Comparison of ENCODE assay signal across 8 cellular contexts in genomic region chr9:128946544-128946943, GRCh38. TPM values are rescaled to one million over a fixed set of nuclear protein-coding genes. Genes with fewer than 3 reads are reported as not detected.
DNase-seq lines count a peak whose midpoint lies in the region; ATAC-seq, FAIRE-seq and TF ChIP-seq lines count a peak whose summit lies in the region.

No MANE protein-coding gene starts in this region.

- H3K36me3 ChIP-seq in astrocyte (ENCODE audit: insufficient read depth, low read length), result peaks cover 6% of the 10 kb centered on the region
- peaks cover 1 to 11% (median 6%) of the 10 kb centered on the region in 4 donors for H3K36me3 ChIP-seq in liver (ENCODE audit: control insufficient read depth in 4 of 4, insufficient read depth in 3 of 4, low read depth in 1 of 4, low read length in 3 of 4)
- H3K36me3 ChIP-seq in thymus (ENCODE audit: control insufficient read depth, insufficient read depth), result peaks cover 6% of the 10 kb centered on the region

- H3K4me3 Mint-ChIP-seq in activated T-cell treated with anti-CD3 and anti-CD28 coated beads, Interleukin-2, amount 50 U/mL, for 24 hours, result peak overlapping the region; percentile 99
- peak overlapping the region; percentile 94 for H3K4me3 Mint-ChIP-seq in astrocyte (ENCODE audit: unreplicated experiment)

- peak overlapping the region; percentile 97 for H3K9ac ChIP-seq in astrocyte (ENCODE audit: low read length)
- no peak overlapping the region for H3K9ac ChIP-seq in liver (ENCODE audit: low read depth in 1 of 2, low read length in 2 of 2)

- H3K4me3 ChIP-seq in astrocyte (ENCODE audit: insufficient read depth, low read depth, low read length) (peak overlapping the region; percentile 86), liver (ENCODE audit: low read depth in 1 of 3, low read length in 3 of 3) (peak overlapping the region in 2 of 3 donors; percentile 61 to 78), thymus (ENCODE audit: low read length) (peak overlapping the region; percentile 82)

- H3K36me3 Mint-ChIP-seq in activated T-cell treated with anti-CD3 and anti-CD28 coated beads, Interleukin-2, amount 50 U/mL, for 24 hours (ENCODE audit: low read depth), result peaks cover 66% of the 10 kb centered on the region
- peaks cover 12% of the 10 kb centered on the region for H3K36me3 Mint-ChIP-seq in astrocyte (ENCODE audit: low read depth, unreplicated experiment)

- no peak for TF ChIP-seq CTCF in astrocyte (IDR thresholded peaks at IDR 0.05; ENCODE audit: insufficient read depth, low read depth, low read length)
- TF ChIP-seq CTCF in liver (IDR thresholded peaks at IDR 0.05; ENCODE audit: low read depth, low read length, missing input control), result no peak

- H3K27me3 Mint-ChIP-seq in activated T-cell treated with anti-CD3 and anti-CD28 coated beads, Interleukin-2, amount 50 U/mL, for 24 hours, result no peaks in the 10 kb centered on the region
- H3K27me3 Mint-ChIP-seq in astrocyte (ENCODE audit: low read depth, unreplicated experiment), result no peaks in the 10 kb centered on the region

- DNase-seq in activated T-cell treated with anti-CD3 and anti-CD28 coated beads, Interleukin-2, amount 50 U/mL, for 24 hours, result no peak
- no peak for DNase-seq in activated T-cell treated with anti-CD3 and anti-CD28 coated beads, Interleukin-2, amount 50 U/mL, for 48 hours
- DNase-seq in astrocyte (ENCODE audit: low read depth) (no peak), GM12892 (ENCODE audit: insufficient read length) (no peak)

- TF ChIP-seq RAD21 in liver (IDR thresholded peaks at IDR 0.05), result no peak

- H3K9me3 ChIP-seq in astrocyte (ENCODE audit: insufficient read depth, low read depth, low read length) (no peaks in the 10 kb centered on the region), liver (ENCODE audit: control insufficient read depth in 4 of 4, low read length in 3 of 4) (no peaks in the 10 kb centered on the region), thymus (ENCODE audit: control insufficient read depth) (no peaks in the 10 kb centered on the region)

- peak overlapping the region; percentile 90 for H3K27ac ChIP-seq in astrocyte (ENCODE audit: low read depth, low read length)
- peak overlapping the region in 1 of 2 donors; percentile 90 for H3K27ac ChIP-seq in liver (ENCODE audit: low read depth in 1 of 2, low read length in 2 of 2)
- H3K27ac ChIP-seq in thymus (ENCODE audit: low read depth), result no peak overlapping the region

- peak overlapping the region; percentile 97 for H3K4me2 ChIP-seq in astrocyte (ENCODE audit: low read length)

- 73% methylated on average over 9 of the region's 9 CpGs for WGBS in liver
- WGBS in thymus, result 91% methylated on average over 9 of the region's 9 CpGs

- TF ChIP-seq POLR2A in GM12892 (IDR thresholded peaks at IDR 0.05; ENCODE audit: low read depth, low read length), result no peak

- ATAC-seq in GM19397 (IDR thresholded peaks at IDR 0.05; ENCODE audit: unreplicated experiment) (no peak), GM19395 (IDR thresholded peaks at IDR 0.05; ENCODE audit: unreplicated experiment) (no peak)

- H3K4me1 ChIP-seq in astrocyte (ENCODE audit: insufficient read depth, low read length), result peaks cover 11% of the 10 kb centered on the region
- peaks cover 6 to 21% (median 16%) of the 10 kb centered on the region in 4 donors for H3K4me1 ChIP-seq in liver (ENCODE audit: control insufficient read depth in 4 of 4, insufficient read depth in 4 of 4, low read length in 3 of 4)
- peaks cover 3% of the 10 kb centered on the region for H3K4me1 ChIP-seq in thymus (ENCODE audit: control insufficient read depth, insufficient read depth, low read length)

- peaks cover 26% of the 10 kb centered on the region for H3K4me1 Mint-ChIP-seq in activated T-cell treated with anti-CD3 and anti-CD28 coated beads, Interleukin-2, amount 50 U/mL, for 24 hours (ENCODE audit: low read depth)
- H3K4me1 Mint-ChIP-seq in astrocyte (ENCODE audit: low read depth, unreplicated experiment), result peaks cover 6% of the 10 kb centered on the region

- peaks cover 11% of the 10 kb centered on the region for H4K20me1 ChIP-seq in astrocyte (ENCODE audit: insufficient read depth, low read length)

- H3K9me3 Mint-ChIP-seq in activated T-cell treated with anti-CD3 and anti-CD28 coated beads, Interleukin-2, amount 50 U/mL, for 24 hours, result no peaks in the 10 kb centered on the region
- H3K9me3 Mint-ChIP-seq in astrocyte (ENCODE audit: unreplicated experiment), result no peaks in the 10 kb centered on the region

- peak overlapping the region; percentile 100 for H3K27ac Mint-ChIP-seq in activated T-cell treated with anti-CD3 and anti-CD28 coated beads, Interleukin-2, amount 50 U/mL, for 24 hours
- no peak overlapping the region for H3K27ac Mint-ChIP-seq in astrocyte (ENCODE audit: unreplicated experiment)

- H3K27me3 ChIP-seq in astrocyte (ENCODE audit: insufficient read depth, low read length) (no peaks in the 10 kb centered on the region), liver (ENCODE audit: control insufficient read depth in 4 of 4, insufficient read depth in 4 of 4, low read length in 3 of 4) (no peaks in the 10 kb centered on the region), thymus (ENCODE audit: control insufficient read depth, insufficient read depth) (no peaks in the 10 kb centered on the region)

- H2AFZ ChIP-seq in astrocyte (ENCODE audit: low read depth, low read length), result peak overlapping the region; percentile 90

- FAIRE-seq in astrocyte (lab: Jason Lieb, UNC) (no peak), GM12892 (lab: Jason Lieb, UNC) (no peak)

- H3K79me2 ChIP-seq in astrocyte (ENCODE audit: insufficient read depth, low read length), result peaks cover 33% of the 10 kb centered on the region

TF ChIP-seq in liver, 16 proteins besides CTCF, POLR2A, EP300 and RAD21 (continues in another document):
- TF ChIP-seq YY1 (IDR thresholded peaks at IDR 0.05) (no peak), REST (IDR thresholded peaks at IDR 0.05) (no peak), MAX (IDR thresholded peaks at IDR 0.05) (no peak), JUND (IDR thresholded peaks at IDR 0.05) (no peak), FOXA1 (IDR thresholded peaks at IDR 0.05) (no peak), GABPA (IDR thresholded peaks at IDR 0.05 in 1 of 2, conservative IDR thresholded peaks at IDR 0.05 in 1 of 2) (no peak), EGR1 (IDR thresholded peaks at IDR 0.05; ENCODE audit: low read depth in 2 of 2) (no peak), ZBTB33 (IDR thresholded peaks at IDR 0.05) (no peak), FOXA2 (IDR thresholded peaks at IDR 0.05) (no peak), HNF4G (IDR thresholded peaks at IDR 0.05) (no peak), HNF4A (conservative IDR thresholded peaks at IDR 0.05) (no peak), SP1 (IDR thresholded peaks at IDR 0.05) (no peak), TAF1 (conservative IDR thresholded peaks at IDR 0.05) (no peak), RXRA (IDR thresholded peaks at IDR 0.05) (no peak), NR2F2 (IDR thresholded peaks at IDR 0.05) (no peak)

RNA-seq across cellular contexts. Expression of gene DOLK, which starts 0.9 kb away (rescaled TPM):
- total RNA-seq in astrocyte, result 19.8 and 22.1 TPM in 2 replicates
- total RNA-seq in liver, result 10 to 100 TPM; 10.0 to 13.4 TPM
- 10 to 100 TPM in 1 of 2 donors, 1 to 10 TPM in 1; 9.5 to 15.3 TPM for polyA plus RNA-seq in liver
- polyA plus RNA-seq in thymus, result 8.0 TPM
- 5.0 TPM for polyA plus RNA-seq in GM12892 (2012; ENCODE audit: missing spikeins)

RNA-seq across cellular contexts. Expression of gene NUP188, which starts 1.0 kb away (rescaled TPM):
- total RNA-seq in astrocyte (40.4 and 45.6 TPM in 2 replicates), liver (10 to 100 TPM; 31.4 to 34.7 TPM)
- polyA plus RNA-seq in liver (1 to 10 TPM; 6.9 to 7.0 TPM), thymus (19.2 TPM)
- 44.5 TPM for polyA plus RNA-seq in GM12892 (2012; ENCODE audit: missing spikeins)

RNA-seq across cellular contexts. Expression of gene PHYHD1, which starts 25.8 kb away (rescaled TPM):
- total RNA-seq in astrocyte, result 4.6 and 6.1 TPM in 2 replicates
- total RNA-seq in liver, result 10 to 100 TPM in 1 of 2 donors, 1 to 10 TPM in 1; 9.2 to 28.4 TPM
- 10 to 100 TPM; 34.2 to 72.8 TPM for polyA plus RNA-seq in liver
- 25.6 TPM for polyA plus RNA-seq in thymus
- polyA plus RNA-seq in GM12892 (2012; ENCODE audit: missing spikeins), result 1.1 TPM
